In genomic region chr5:179883163-179883562, GRCh38 we compare ENCODE assay signal across 9 cellular contexts.
"Had no signal": no experiment of that assay in that cellular context is flagged by ENCODE, and none has a peak within 500 bp of the region (broad histone marks: within the 10 kb centered on the region; RNA-seq: fewer than 3 reads in every experiment).

No MANE protein-coding gene starts in this region.

- DNase-seq: GM23248, GOT3, H7, IMR-90, KG1 had no signal

- FAIRE-seq: K562 had no signal

- H3K9ac ChIP-seq: GM23248 had no signal

- H2AFZ ChIP-seq: GM23248 had no signal

- H3K4me1 ChIP-seq: HAP-1 had no signal

- ATAC-seq: HCT116, K562 had no signal

- H3K4me3 ChIP-seq: GM23248, HAP-1, K562 had no signal

- H3K27ac ChIP-seq: GM23248, HL-60 had no signal
